ENCODE assay signal across 17 cellular contexts in the genomic region with DNA sequence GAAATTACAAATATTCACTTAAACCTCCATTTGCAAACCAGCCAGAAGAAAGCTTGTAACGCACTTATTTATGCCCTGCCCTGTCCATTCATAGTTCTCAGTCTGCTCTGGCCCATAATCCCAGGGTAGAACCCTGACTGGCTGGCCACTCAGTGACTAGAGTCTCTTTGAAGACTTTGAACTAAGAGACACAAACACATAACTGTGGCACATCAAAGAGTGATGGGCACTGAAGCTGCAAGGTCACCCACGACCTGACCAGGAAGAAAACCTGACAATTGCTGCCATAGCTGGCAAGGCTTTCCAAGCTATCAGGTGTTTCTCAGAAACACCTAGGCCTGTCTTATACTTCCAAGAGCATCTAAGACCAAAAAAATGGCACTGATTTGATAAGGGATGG. TPM values are rescaled to one million over a fixed set of nuclear protein-coding genes. Genes with fewer than 3 reads are reported as not detected.
A peak's percentile ranks its signal among the peaks of the same experiment; 100 is the strongest.
DNase-seq lines count a peak whose midpoint lies in the region; ATAC-seq, FAIRE-seq and TF ChIP-seq lines count a peak whose summit lies in the region.
"Had no signal": no experiment of that assay in that cellular context is flagged by ENCODE, and none has a peak within 500 bp of the region (broad histone marks: within the 10 kb centered on the region; RNA-seq: fewer than 3 reads in every experiment).

No MANE protein-coding gene starts in this region.

- no peak for TF ChIP-seq CTCF in astrocyte (IDR thresholded peaks at IDR 0.05; ENCODE audit: insufficient read depth, low read depth, low read length)
- no peak for TF ChIP-seq CTCF in smooth muscle cell (IDR thresholded peaks at IDR 0.05; ENCODE audit: borderline replicate concordance, insufficient read depth, poor library complexity, severe bottlenecking)

- H3K27me3 ChIP-seq in GM23248 (replicated peaks; ENCODE audit: insufficient read depth) (no peaks in the 10 kb centered on the region), astrocyte (ENCODE audit: insufficient read depth, low read length) (no peaks in the 10 kb centered on the region), smooth muscle cell (ENCODE audit: low read depth) (no peaks in the 10 kb centered on the region), small intestine (ENCODE audit: control insufficient read depth in 2 of 2, insufficient read depth in 2 of 2, low read length in 2 of 2) (no peaks in the 10 kb centered on the region)
- H3K27me3 ChIP-seq: BLaER1 treated with 17β-estradiol and CSF1 and Interleukin-3, amounts not matched to agents 10 nM and 100 nM; Peyer's patch had no signal

- no peaks in the 10 kb centered on the region for H3K27me3 Mint-ChIP-seq in activated CD4-positive, alpha-beta T cell treated with anti-CD3 and anti-CD28 coated beads, Interleukin-2, amount 10 ng/mL, durations not matched to agents 24 days and 14 days
- H3K27me3 Mint-ChIP-seq in astrocyte (ENCODE audit: low read depth, unreplicated experiment): no peaks in the 10 kb centered on the region
- H3K27me3 Mint-ChIP-seq: CD8-positive, alpha-beta memory T cell had no signal

- H3K79me2 ChIP-seq in GM23248 (ENCODE audit: insufficient read depth) (no peaks in the 10 kb centered on the region), astrocyte (ENCODE audit: insufficient read depth, low read length) (no peaks in the 10 kb centered on the region), smooth muscle cell (ENCODE audit: low read depth) (no peaks in the 10 kb centered on the region)

- no peak overlapping the region for H3K4me3 Mint-ChIP-seq in activated CD4-positive, alpha-beta T cell treated with anti-CD3 and anti-CD28 coated beads, Interleukin-2, amount 10 ng/mL, durations not matched to agents 24 days and 14 days
- H3K4me3 Mint-ChIP-seq in astrocyte (ENCODE audit: unreplicated experiment): no peak overlapping the region
- H3K4me3 Mint-ChIP-seq: CD8-positive, alpha-beta memory T cell had no signal

- H3F3A ChIP-seq in GM23248 (ENCODE audit: insufficient read depth): peaks cover 29% of the 10 kb centered on the region; the same call in 1 of the 2 replicates
- H3F3A ChIP-seq in smooth muscle cell (ENCODE audit: low read depth): no peaks in the 10 kb centered on the region

- no peak overlapping the region for H2AFZ ChIP-seq in GM23248
- H2AFZ ChIP-seq in astrocyte (ENCODE audit: low read depth, low read length): no peak overlapping the region
- no peak overlapping the region for H2AFZ ChIP-seq in smooth muscle cell (ENCODE audit: low read depth)

- no peak overlapping the region for H3K4me3 ChIP-seq in GM23248
- H3K4me3 ChIP-seq in astrocyte (ENCODE audit: insufficient read depth, low read depth, low read length): no peak overlapping the region
- no peak overlapping the region for H3K4me3 ChIP-seq in smooth muscle cell
- no peak overlapping the region for H3K4me3 ChIP-seq in small intestine (ENCODE audit: low read depth in 1 of 2, low read length in 2 of 2)
- H3K4me3 ChIP-seq: BLaER1 treated with 17β-estradiol and CSF1 and Interleukin-3, amounts not matched to agents 10 nM and 100 nM; HAP-1; Peyer's patch had no signal

- H3K36me3 ChIP-seq in GM23248 (ENCODE audit: low read depth) (no peaks in the 10 kb centered on the region), astrocyte (ENCODE audit: insufficient read depth, low read length) (no peaks in the 10 kb centered on the region), smooth muscle cell (ENCODE audit: low read depth) (no peaks in the 10 kb centered on the region), small intestine (ENCODE audit: control insufficient read depth in 2 of 2, insufficient read depth in 2 of 2, low read length in 2 of 2) (no peaks in the 10 kb centered on the region)
- H3K36me3 ChIP-seq: BLaER1 treated with 17β-estradiol and CSF1 and Interleukin-3, amounts not matched to agents 10 nM and 100 nM; HAP-1; Peyer's patch had no signal

- in situ Hi-C loops in GM23248 (cut with MboI): no loop called here

- ATAC-seq in HG02759 (IDR thresholded peaks at IDR 0.05; ENCODE audit: unreplicated experiment): no peak

- H3K9me3 Mint-ChIP-seq in activated CD4-positive, alpha-beta T cell treated with anti-CD3 and anti-CD28 coated beads, Interleukin-2, amount 10 ng/mL, durations not matched to agents 24 days and 14 days: peaks cover 12% of the 10 kb centered on the region
- no peaks in the 10 kb centered on the region for H3K9me3 Mint-ChIP-seq in astrocyte (ENCODE audit: unreplicated experiment)
- H3K9me3 Mint-ChIP-seq: CD8-positive, alpha-beta memory T cell had no signal

- H4K20me1 ChIP-seq in GM23248 (ENCODE audit: insufficient read depth) (no peaks in the 10 kb centered on the region), astrocyte (ENCODE audit: insufficient read depth, low read length) (no peaks in the 10 kb centered on the region), smooth muscle cell (ENCODE audit: low read depth) (no peaks in the 10 kb centered on the region)
- H4K20me1 ChIP-seq: BLaER1 treated with 17β-estradiol and CSF1 and Interleukin-3, amounts not matched to agents 10 nM and 100 nM had no signal

- no peaks in the 10 kb centered on the region for H3K9me3 ChIP-seq in GM23248 (ENCODE audit: low read depth)
- no peaks in the 10 kb centered on the region for H3K9me3 ChIP-seq in astrocyte (ENCODE audit: insufficient read depth, low read depth, low read length)
- no peaks in the 10 kb centered on the region for H3K9me3 ChIP-seq in smooth muscle cell (replicated peaks; ENCODE audit: low read depth)
- H3K9me3 ChIP-seq in small intestine (ENCODE audit: control insufficient read depth, low read depth): no peaks in the 10 kb centered on the region
- H3K9me3 ChIP-seq: BLaER1 treated with 17β-estradiol and CSF1 and Interleukin-3, amounts not matched to agents 10 nM and 100 nM; HAP-1; Peyer's patch had no signal

- H3K4me1 ChIP-seq in GM23248 (ENCODE audit: insufficient read depth) (peaks cover 35% of the 10 kb centered on the region), astrocyte (ENCODE audit: insufficient read depth, low read length) (no peaks in the 10 kb centered on the region), smooth muscle cell (ENCODE audit: low read depth) (no peaks in the 10 kb centered on the region), small intestine (ENCODE audit: control insufficient read depth in 2 of 2, insufficient read depth in 1 of 2, low read depth in 1 of 2, low read length in 1 of 2) (peaks cover 3% of the 10 kb centered on the region in 2 donors)
- H3K4me1 ChIP-seq: Peyer's patch had no signal

- H3K36me3 Mint-ChIP-seq in activated CD4-positive, alpha-beta T cell treated with anti-CD3 and anti-CD28 coated beads, Interleukin-2, amount 10 ng/mL, durations not matched to agents 24 days and 14 days (ENCODE audit: low read depth): peaks cover 3% of the 10 kb centered on the region
- no peaks in the 10 kb centered on the region for H3K36me3 Mint-ChIP-seq in astrocyte (ENCODE audit: low read depth, unreplicated experiment)
- H3K36me3 Mint-ChIP-seq: CD8-positive, alpha-beta memory T cell had no signal

- H3K4me2 ChIP-seq in GM23248 (ENCODE audit: unreplicated experiment) (peak overlapping the region; percentile 64), astrocyte (ENCODE audit: low read length) (no peak overlapping the region), smooth muscle cell (no peak overlapping the region)

- H3K9me2 ChIP-seq in GM23248 (ENCODE audit: insufficient read depth): peaks cover 4% of the 10 kb centered on the region; the same call in 1 of the 2 replicates

- DNase-seq in activated CD4-positive, alpha-beta T cell treated with anti-CD3 and anti-CD28 coated beads, Interleukin-2, amount 10 ng/mL, durations not matched to agents 24 days and 14 days: no peak
- DNase-seq in activated CD4-positive, alpha-beta T cell treated with anti-CD3 and anti-CD28 coated beads, Interleukin-2, amount 50 U/mL, for 48 hours: no peak
- no peak for DNase-seq in GM23248
- DNase-seq in astrocyte (ENCODE audit: low read depth): no peak
- no peak for DNase-seq in smooth muscle cell (lab: John Stamatoyannopoulos, UW; ENCODE audit: unreplicated experiment)
- no peak for DNase-seq in GM03348 (ENCODE audit: low spot score)
- DNase-seq in small intestine: no peak
- DNase-seq: CD8-positive, alpha-beta memory T cell; DMS79 treated with DMSO at 0.1 percent for 48 hours; NCI-H1092 treated with DMSO at 0.1 percent for 48 hours; NCI-H2081 treated with DMSO at 0.1 percent for 48 hours; NCI-H524; Peyer's patch; Right ventricle myocardium superior had no signal

- WGBS in GM23248 (ENCODE audit: low coverage in 1 of 2, low lambda C conversion rate in 2 of 2, missing lambda C conversion rate in 2 of 2), 2 experiments: 65 to 69% methylated on average over 2 of the region's 2 CpGs
- 97% methylated on average over 2 of the region's 2 CpGs for WGBS in smooth muscle cell (ENCODE audit: low lambda C conversion rate)
- WGBS in small intestine, 3 donors: 68 to 83% (median 81%) methylated on average over 2 of the region's 2 CpGs

- H3K9ac ChIP-seq in GM23248: no peak overlapping the region
- no peak overlapping the region for H3K9ac ChIP-seq in astrocyte (ENCODE audit: low read length)
- no peak overlapping the region for H3K9ac ChIP-seq in smooth muscle cell (ENCODE audit: low read depth)
- H3K9ac ChIP-seq: BLaER1 treated with 17β-estradiol and CSF1 and Interleukin-3, amounts not matched to agents 10 nM and 100 nM had no signal

- H3K27ac Mint-ChIP-seq in activated CD4-positive, alpha-beta T cell treated with anti-CD3 and anti-CD28 coated beads, Interleukin-2, amount 10 ng/mL, durations not matched to agents 24 days and 14 days: peak overlapping the region; percentile 87
- peak overlapping the region; percentile 15 for H3K27ac Mint-ChIP-seq in astrocyte (ENCODE audit: unreplicated experiment)

- FAIRE-seq in astrocyte (lab: Jason Lieb, UNC) (no peak), small intestine (lab: Jason Lieb, UNC) (no peak)

- H3K27ac ChIP-seq in GM23248 (no peak overlapping the region), astrocyte (ENCODE audit: low read depth, low read length) (no peak overlapping the region), smooth muscle cell (ENCODE audit: low read depth) (peak overlapping the region; percentile 92), small intestine (ENCODE audit: low read depth in 1 of 2, low read length in 1 of 2) (no peak overlapping the region)
- H3K27ac ChIP-seq: BLaER1 treated with 17β-estradiol and CSF1 and Interleukin-3, amounts not matched to agents 10 nM and 100 nM; Peyer's patch had no signal

- intact Hi-C loops in activated CD4-positive, alpha-beta T cell treated with anti-CD3 and anti-CD28 coated beads, Interleukin-2, amount 10 ng/mL, durations not matched to agents 24 days and 14 days (cut with micrococcal nuclease): no loop called here

- H3K4me1 Mint-ChIP-seq in activated CD4-positive, alpha-beta T cell treated with anti-CD3 and anti-CD28 coated beads, Interleukin-2, amount 10 ng/mL, durations not matched to agents 24 days and 14 days: peaks cover 37% of the 10 kb centered on the region
- peaks cover 10% of the 10 kb centered on the region for H3K4me1 Mint-ChIP-seq in astrocyte (ENCODE audit: low read depth, unreplicated experiment)

RNA-seq across cellular contexts. Expression of a gene that starts 28.7 kb away (rescaled TPM):
- total RNA-seq in activated CD4-positive, alpha-beta T cell treated with anti-CD3 and anti-CD28 coated beads, Interleukin-2, amount 10 ng/mL, durations not matched to agents 24 days and 14 days: 11.5 and 12.3 TPM in 2 replicates
- total RNA-seq in GM23248 (2014; rRNA removed; shearing (Covaris generic)): 29.6 and 34.5 TPM in 2 replicates
- polyA plus RNA-seq in GM23248 (2016; fragmentation: Nextera tagmentation; extraction: Ambion mirVana) (8.9 and 9.3 TPM in 2 replicates), smooth muscle cell (2.6 and 3.0 TPM in 2 replicates), small intestine (10 to 100 TPM; 14.3 to 27.5 (median 17.7) TPM)
- total RNA-seq in astrocyte (34.8 and 35.6 TPM in 2 replicates), smooth muscle cell (11.4 and 16.2 TPM in 2 replicates)
- polyA plus RNA-seq: CD8-positive, alpha-beta memory T cell had no signal

RNA-seq across cellular contexts. Expression of a gene that starts 56.7 kb away (rescaled TPM):
- 39.8 and 41.3 TPM in 2 replicates for total RNA-seq in activated CD4-positive, alpha-beta T cell treated with anti-CD3 and anti-CD28 coated beads, Interleukin-2, amount 10 ng/mL, durations not matched to agents 24 days and 14 days
- total RNA-seq in GM23248 (2014; rRNA removed; shearing (Covaris generic)): 1.0 and 1.2 TPM in 2 replicates
- polyA plus RNA-seq in GM23248 (2016; fragmentation: Nextera tagmentation; extraction: Ambion mirVana): 17.3 and 20.3 TPM in 2 replicates
- total RNA-seq in astrocyte: 22.3 and 26.8 TPM in 2 replicates
- 2.7 and 8.1 TPM in 2 replicates for total RNA-seq in smooth muscle cell
- 17.4 and 18.9 TPM in 2 replicates for polyA plus RNA-seq in smooth muscle cell
- polyA plus RNA-seq in small intestine: 10 to 100 TPM in 1 of 3 donors, 1 to 10 TPM in 2; 5.4 to 10.7 (median 8.4) TPM
